ENCODE assay signal across 14 cellular contexts in genomic region chr18:79882522-79883241, GRCh38.
A peak's percentile ranks its signal among the peaks of the same experiment; 100 is the strongest.
DNase-seq lines count a peak whose midpoint lies in the region; ATAC-seq and TF ChIP-seq lines count a peak whose summit lies in the region.
"Had no signal": no experiment of that assay in that cellular context is flagged by ENCODE, and none has a peak within 500 bp of the region (broad histone marks: within the 10 kb centered on the region; RNA-seq: fewer than 3 reads in every experiment).

No MANE protein-coding gene starts in this region.

- no peak overlapping the region for H2BK12ac ChIP-seq in trophoblast cell (ENCODE audit: low read length)

- H3K27ac ChIP-seq in RWPE2 (ENCODE audit: poor library complexity, severe bottlenecking) (no peak overlapping the region), trophoblast cell (ENCODE audit: low read depth, low read length) (no peak overlapping the region)

- H3K9me3 ChIP-seq in RWPE2 (ENCODE audit: severe bottlenecking) (no peaks in the 10 kb centered on the region), trophoblast cell (ENCODE audit: insufficient read depth, low read depth, low read length) (peaks cover 20% of the 10 kb centered on the region)

- no peak overlapping the region for H3K4me3 Mint-ChIP-seq in stimulated activated memory B cell treated with anti-CD40 and anti-IgM and Interleukin-4, amounts not matched to agents 10 μg/mL and 1 μg/mL and 100 μg/mL, for 72 hours

- no peak overlapping the region for H2AFZ ChIP-seq in trophoblast cell (ENCODE audit: insufficient read depth, low read length, poor library complexity)

- H4K8ac ChIP-seq in trophoblast cell (ENCODE audit: low read depth, low read length) = no peak overlapping the region

- TF ChIP-seq CTCF in RWPE2 (IDR thresholded peaks at IDR 0.05; ENCODE audit: poor library complexity, severe bottlenecking) = no peak
- no peak for TF ChIP-seq CTCF in GM10266 (IDR thresholded peaks at IDR 0.05; ENCODE audit: control insufficient read depth, insufficient read depth, low read depth, missing control alignments)

- no peak overlapping the region for H3K18ac ChIP-seq in trophoblast cell (ENCODE audit: low read length)

- H3K4me1 Mint-ChIP-seq in stimulated activated memory B cell treated with anti-CD40 and anti-IgM and Interleukin-4, amounts not matched to agents 10 μg/mL and 1 μg/mL and 100 μg/mL, for 72 hours = no peaks in the 10 kb centered on the region

- H4K12ac ChIP-seq in trophoblast cell (ENCODE audit: low read depth, low read length) = no peak overlapping the region

- no peak overlapping the region for H3K9ac ChIP-seq in trophoblast cell (ENCODE audit: low read length)

- H3K79me2 ChIP-seq in trophoblast cell (ENCODE audit: control insufficient read depth, insufficient read depth, low read length, poor library complexity) = no peaks in the 10 kb centered on the region

- H3K14ac ChIP-seq in trophoblast cell (ENCODE audit: low read length) = no peak overlapping the region

- no peaks in the 10 kb centered on the region for H3K27me3 ChIP-seq in RWPE2 (ENCODE audit: insufficient read depth, poor library complexity, severe bottlenecking)
- H3K27me3 ChIP-seq in trophoblast cell (ENCODE audit: insufficient read depth, low read length) = no peaks in the 10 kb centered on the region

- H3K4me3 ChIP-seq in RWPE2 (ENCODE audit: severe bottlenecking) (no peak overlapping the region), trophoblast cell (ENCODE audit: low read depth, low read length) (no peak overlapping the region)

- no CpG with 5 or more reads among the region's 68 CpGs for WGBS in trophoblast cell (ENCODE audit: extremely low coverage, insufficient coverage, insufficient read length)

- H3K4ac ChIP-seq in trophoblast cell (ENCODE audit: low read depth, low read length) = no peak overlapping the region

- no peaks in the 10 kb centered on the region for H3K36me3 Mint-ChIP-seq in stimulated activated memory B cell treated with anti-CD40 and anti-IgM and Interleukin-4, amounts not matched to agents 10 μg/mL and 1 μg/mL and 100 μg/mL, for 72 hours

- H3K36me3 ChIP-seq in RWPE2 (ENCODE audit: low read depth) (no peaks in the 10 kb centered on the region), trophoblast cell (ENCODE audit: control insufficient read depth in 1 of 2, insufficient read depth in 2 of 2, low read length in 2 of 2) (no peaks in the 10 kb centered on the region)

- H2BK120ac ChIP-seq in trophoblast cell (ENCODE audit: insufficient read depth, low read length, poor library complexity) = no peak overlapping the region

- no peak overlapping the region for H3K27ac Mint-ChIP-seq in stimulated activated memory B cell treated with anti-CD40 and anti-IgM and Interleukin-4, amounts not matched to agents 10 μg/mL and 1 μg/mL and 100 μg/mL, for 72 hours

- H3K23ac ChIP-seq in trophoblast cell (ENCODE audit: low read length) = no peak overlapping the region

- H4K91ac ChIP-seq in trophoblast cell (ENCODE audit: low read depth, low read length) = no peak overlapping the region

- no peaks in the 10 kb centered on the region for H3K79me1 ChIP-seq in trophoblast cell (ENCODE audit: low read length)

- H3K4me2 ChIP-seq in trophoblast cell (ENCODE audit: low read length) = no peak overlapping the region

- H3K27me3 Mint-ChIP-seq in stimulated activated memory B cell treated with anti-CD40 and anti-IgM and Interleukin-4, amounts not matched to agents 10 μg/mL and 1 μg/mL and 100 μg/mL, for 72 hours = no peaks in the 10 kb centered on the region

- H2BK5ac ChIP-seq in trophoblast cell (ENCODE audit: low read depth, low read length, poor library complexity) = no peak overlapping the region

- peaks cover 11% of the 10 kb centered on the region for H3K9me3 Mint-ChIP-seq in stimulated activated memory B cell treated with anti-CD40 and anti-IgM and Interleukin-4, amounts not matched to agents 10 μg/mL and 1 μg/mL and 100 μg/mL, for 72 hours

- ATAC-seq in RWPE2 (ENCODE audit: low read depth) (no peak), left lobe of liver (no peak)
- peak; percentile 12 for ATAC-seq in stimulated activated memory B cell treated with anti-CD40 and anti-IgM and Interleukin-4, amounts not matched to agents 10 μg/mL and 1 μg/mL and 100 μg/mL, for 72 hours
- ATAC-seq: HepG2 had no signal

- no peak overlapping the region for H2AK5ac ChIP-seq in trophoblast cell (ENCODE audit: low read length)

- H3K4me1 ChIP-seq in RWPE2 (ENCODE audit: insufficient read depth, poor library complexity, severe bottlenecking) (no peaks in the 10 kb centered on the region), trophoblast cell (ENCODE audit: control insufficient read depth in 1 of 2, insufficient read depth in 2 of 2, low read length in 2 of 2) (no peaks in the 10 kb centered on the region)

- DNase-seq in activated effector memory CD4-positive, alpha-beta T cell treated with anti-CD3 and anti-CD28 coated beads, Interleukin-2, amount 50 U/mL, for 16 hours = peak; percentile 54
- no peak for DNase-seq in activated effector memory CD4-positive, alpha-beta T cell treated with Interleukin-2 at 50 U/mL for 16 hours
- DNase-seq in RWPE2 (ENCODE audit: low spot score) (peak; percentile 57), left lobe of liver (ENCODE audit: low spot score) (peak; percentile 23), trophoblast cell (no peak), GM10266 (ENCODE audit: extremely low spot score) (no peak)
- DNase-seq: DND-41, GOT3, KG1, NCI-H1417 treated with DMSO at 0.1 percent for 48 hours, NCI-H1930, NCI-H526 treated with DMSO at 0.1 percent for 48 hours had no signal

Comparison
In these comparisons a context has a peak if more than half of its experiments do, and no peak if none do; other contexts are left out.
1. DNase-seq: peak in activated effector memory CD4-positive, alpha-beta T cell treated with anti-CD3 and anti-CD28 coated beads, Interleukin-2, amount 50 U/mL, for 16 hours (single experiment), RWPE2 (single experiment) and left lobe of liver (single experiment); none in activated effector memory CD4-positive, alpha-beta T cell treated with Interleukin-2 at 50 U/mL for 16 hours (single experiment), trophoblast cell (0 of 2) and GM10266 (single experiment).